Comparison of ENCODE assay signal across 1 cellular context in the genomic region with DNA sequence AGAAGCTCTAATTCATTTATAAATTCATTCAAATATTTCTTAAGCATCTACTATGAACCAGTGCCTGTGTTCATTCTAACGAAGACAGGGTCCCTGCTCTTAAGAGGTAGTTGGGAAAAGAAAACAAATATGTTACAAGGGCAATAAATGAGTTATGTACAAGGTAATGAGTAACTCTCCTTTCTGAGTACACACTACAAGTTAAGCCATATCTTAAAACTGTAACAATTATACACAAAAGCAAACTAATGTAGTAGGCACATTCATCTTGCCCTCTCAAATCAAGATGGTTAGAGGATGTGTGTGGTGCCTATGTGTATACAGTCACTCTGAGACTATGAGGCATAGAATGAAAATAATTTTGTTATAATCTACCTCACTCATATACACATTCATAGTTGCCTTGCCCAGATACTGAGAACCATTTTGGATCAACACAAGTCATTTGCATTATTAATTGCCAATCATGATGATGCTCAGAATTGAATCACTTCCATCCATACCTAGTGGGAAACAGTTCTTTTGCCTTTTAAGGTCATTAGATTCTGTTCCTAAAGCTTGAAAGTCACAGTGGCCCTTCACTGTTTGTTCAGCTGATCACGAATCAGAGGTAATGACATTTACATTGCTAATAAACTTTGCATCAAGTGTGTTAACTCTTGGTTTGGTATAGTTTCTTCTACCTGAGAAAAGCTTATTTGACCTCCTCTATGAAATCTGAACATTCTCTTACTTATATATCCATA.
TF ChIP-seq lines count a peak whose summit lies in the region.

No MANE protein-coding gene starts in this region.

TF ChIP-seq in HepG2, 621 proteins besides CTCF, POLR2A, EP300 and RAD21 (continued from another document):
- TF ChIP-seq LBX2 (CRISPR knock-in tag; IDR thresholded peaks at IDR 0.05; ENCODE audit: borderline replicate concordance), result no peak
- TF ChIP-seq, protein P1, sequence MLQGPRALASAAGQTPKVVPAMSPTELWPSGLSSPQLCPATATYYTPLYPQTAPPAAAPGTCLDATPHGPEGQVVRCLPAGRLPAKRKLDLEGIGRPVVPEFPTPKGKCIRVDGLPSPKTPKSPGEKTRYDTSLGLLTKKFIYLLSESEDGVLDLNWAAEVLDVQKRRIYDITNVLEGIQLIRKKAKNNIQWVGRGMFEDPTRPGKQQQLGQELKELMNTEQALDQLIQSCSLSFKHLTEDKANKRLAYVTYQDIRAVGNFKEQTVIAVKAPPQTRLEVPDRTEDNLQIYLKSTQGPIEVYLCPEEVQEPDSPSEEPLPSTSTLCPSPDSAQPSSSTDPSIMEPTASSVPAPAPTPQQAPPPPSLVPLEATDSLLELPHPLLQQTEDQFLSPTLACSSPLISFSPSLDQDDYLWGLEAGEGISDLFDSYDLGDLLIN (CRISPR knock-in tag; IDR thresholded peaks at IDR 0.05; ENCODE audit: borderline replicate concordance), result no peak
- TF ChIP-seq ZBTB44 (CRISPR knock-in tag; IDR thresholded peaks at IDR 0.05), result no peak
- TF ChIP-seq ZBTB21 (CRISPR knock-in tag; IDR thresholded peaks at IDR 0.05), result no peak
- peak; percentile 81; the same call in 1 of the 2 replicates for TF ChIP-seq SRF (IDR thresholded peaks at IDR 0.05; ENCODE audit: low read depth, low read length)
- no peak for TF ChIP-seq ZNF501 (CRISPR knock-in tag; IDR thresholded peaks at IDR 0.05)
- no peak for TF ChIP-seq FOXP1 (IDR thresholded peaks at IDR 0.05)
- peak; percentile 34; the same call in 1 of the 2 replicates for TF ChIP-seq FOXP1 (CRISPR knock-in tag; IDR thresholded peaks at IDR 0.05)
- TF ChIP-seq ZNF17 (CRISPR knock-in tag; IDR thresholded peaks at IDR 0.05), result no peak
- TF ChIP-seq NCOR1 (IDR thresholded peaks at IDR 0.05; ENCODE audit: borderline replicate concordance, low read length), result no peak
- TF ChIP-seq, protein P2, sequence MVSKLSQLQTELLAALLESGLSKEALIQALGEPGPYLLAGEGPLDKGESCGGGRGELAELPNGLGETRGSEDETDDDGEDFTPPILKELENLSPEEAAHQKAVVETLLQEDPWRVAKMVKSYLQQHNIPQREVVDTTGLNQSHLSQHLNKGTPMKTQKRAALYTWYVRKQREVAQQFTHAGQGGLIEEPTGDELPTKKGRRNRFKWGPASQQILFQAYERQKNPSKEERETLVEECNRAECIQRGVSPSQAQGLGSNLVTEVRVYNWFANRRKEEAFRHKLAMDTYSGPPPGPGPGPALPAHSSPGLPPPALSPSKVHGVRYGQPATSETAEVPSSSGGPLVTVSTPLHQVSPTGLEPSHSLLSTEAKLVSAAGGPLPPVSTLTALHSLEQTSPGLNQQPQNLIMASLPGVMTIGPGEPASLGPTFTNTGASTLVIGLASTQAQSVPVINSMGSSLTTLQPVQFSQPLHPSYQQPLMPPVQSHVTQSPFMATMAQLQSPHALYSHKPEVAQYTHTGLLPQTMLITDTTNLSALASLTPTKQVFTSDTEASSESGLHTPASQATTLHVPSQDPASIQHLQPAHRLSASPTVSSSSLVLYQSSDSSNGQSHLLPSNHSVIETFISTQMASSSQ (IDR thresholded peaks at IDR 0.05; ENCODE audit: low read depth), result peak; percentile 57; the same call in 1 of the 2 replicates
- TF ChIP-seq, protein P2 (CRISPR knock-in tag; IDR thresholded peaks at IDR 0.05; ENCODE audit: borderline replicate concordance), result no peak
- TF ChIP-seq, protein P3, sequence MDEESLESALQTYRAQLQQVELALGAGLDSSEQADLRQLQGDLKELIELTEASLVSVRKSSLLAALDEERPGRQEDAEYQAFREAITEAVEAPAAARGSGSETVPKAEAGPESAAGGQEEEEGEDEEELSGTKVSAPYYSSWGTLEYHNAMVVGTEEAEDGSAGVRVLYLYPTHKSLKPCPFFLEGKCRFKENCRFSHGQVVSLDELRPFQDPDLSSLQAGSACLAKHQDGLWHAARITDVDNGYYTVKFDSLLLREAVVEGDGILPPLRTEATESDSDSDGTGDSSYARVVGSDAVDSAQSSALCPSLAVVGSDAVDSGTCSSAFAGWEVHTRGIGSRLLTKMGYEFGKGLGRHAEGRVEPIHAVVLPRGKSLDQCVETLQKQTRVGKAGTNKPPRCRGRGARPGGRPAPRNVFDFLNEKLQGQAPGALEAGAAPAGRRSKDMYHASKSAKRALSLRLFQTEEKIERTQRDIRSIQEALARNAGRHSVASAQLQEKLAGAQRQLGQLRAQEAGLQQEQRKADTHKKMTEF (CRISPR knock-in tag; IDR thresholded peaks at IDR 0.05), result no peak
- no peak for TF ChIP-seq ZNF569 (CRISPR knock-in tag; IDR thresholded peaks at IDR 0.05; ENCODE audit: borderline replicate concordance)
- no peak for TF ChIP-seq MAZ (IDR thresholded peaks at IDR 0.05; ENCODE audit: borderline replicate concordance, low read depth, low read length)
- no peak for TF ChIP-seq MAZ (CRISPR knock-in tag; IDR thresholded peaks at IDR 0.05; ENCODE audit: low read depth)
- TF ChIP-seq, protein P4, sequence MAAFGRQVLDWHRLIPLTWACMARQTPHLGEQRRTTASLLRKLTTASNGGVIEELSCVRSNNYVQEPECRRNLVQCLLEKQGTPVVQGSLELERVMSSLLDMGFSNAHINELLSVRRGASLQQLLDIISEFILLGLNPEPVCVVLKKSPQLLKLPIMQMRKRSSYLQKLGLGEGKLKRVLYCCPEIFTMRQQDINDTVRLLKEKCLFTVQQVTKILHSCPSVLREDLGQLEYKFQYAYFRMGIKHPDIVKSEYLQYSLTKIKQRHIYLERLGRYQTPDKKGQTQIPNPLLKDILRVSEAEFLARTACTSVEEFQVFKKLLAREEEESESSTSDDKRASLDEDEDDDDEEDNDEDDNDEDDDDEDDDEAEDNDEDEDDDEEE (CRISPR knock-in tag; IDR thresholded peaks at IDR 0.05), result no peak
- peak; percentile 56; the same call in 1 of the 2 replicates for TF ChIP-seq CCDC6 (CRISPR knock-in tag; IDR thresholded peaks at IDR 0.05)
- TF ChIP-seq NR2C2 (CRISPR knock-in tag; IDR thresholded peaks at IDR 0.05; ENCODE audit: borderline replicate concordance), result no peak
- TF ChIP-seq, protein P5, sequence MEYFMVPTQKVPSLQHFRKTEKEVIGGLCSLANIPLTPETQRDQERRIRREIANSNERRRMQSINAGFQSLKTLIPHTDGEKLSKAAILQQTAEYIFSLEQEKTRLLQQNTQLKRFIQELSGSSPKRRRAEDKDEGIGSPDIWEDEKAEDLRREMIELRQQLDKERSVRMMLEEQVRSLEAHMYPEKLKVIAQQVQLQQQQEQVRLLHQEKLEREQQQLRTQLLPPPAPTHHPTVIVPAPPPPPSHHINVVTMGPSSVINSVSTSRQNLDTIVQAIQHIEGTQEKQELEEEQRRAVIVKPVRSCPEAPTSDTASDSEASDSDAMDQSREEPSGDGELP (IDR thresholded peaks at IDR 0.05; ENCODE audit: borderline replicate concordance, low read depth), result peak; percentile 63; the same call in 1 of the 2 replicates
